29 cellular contexts compared by ENCODE assay signal in genomic region chr13:39820606-39821005, GRCh38.
"Had no signal": no experiment of that assay in that cellular context is flagged by ENCODE, and none has a peak within 500 bp of the region (broad histone marks: within the 10 kb centered on the region; RNA-seq: fewer than 3 reads in every experiment).

No MANE protein-coding gene starts in this region.

- H3K27me3 ChIP-seq: esophagus muscularis mucosa, foreskin keratinocyte, heart right ventricle, left lung, neutrophil, suprapubic skin, transverse colon, upper lobe of right lung, uterus had no signal

- H3K4me1 ChIP-seq: foreskin keratinocyte, left lung, parathyroid adenoma, suprapubic skin, transverse colon, upper lobe of right lung, uterus had no signal

- H3K9me3 ChIP-seq: esophagus muscularis mucosa, heart right ventricle, left lung, neutrophil, suprapubic skin, transverse colon, upper lobe of right lung, uterus had no signal

- H2AFZ ChIP-seq: parathyroid adenoma had no signal

- H3K79me2 ChIP-seq: parathyroid adenoma had no signal

- H3K27ac ChIP-seq: coronary artery, esophagus muscularis mucosa, foreskin keratinocyte, heart right ventricle, left lung, neutrophil, parathyroid adenoma, suprapubic skin, transverse colon, upper lobe of right lung, uterus had no signal

- FAIRE-seq: endothelial cell of umbilical vein, islet of Langerhans had no signal

- H3K4me3 ChIP-seq: coronary artery, esophagus muscularis mucosa, heart right ventricle, left lung, smooth muscle cell, suprapubic skin, transverse colon, upper lobe of right lung, uterus had no signal

- DNase-seq: dermis blood vessel endothelial cell; effector memory CD4-positive, alpha-beta T cell; foreskin keratinocyte; glutamatergic neuron; heart right ventricle; hypothalamus; left cardiac atrium; left lung; mesenchymal stem cell; midbrain; naive thymus-derived CD4-positive, alpha-beta T cell; stimulated activated CD4-positive, alpha-beta T cell treated with anti-CD3 and anti-CD28 coated beads, Interleukin-12 subunit alpha, Interleukin-12 subunit beta, amount 100 ng/mL, for 4 hours; stimulated activated CD4-positive, alpha-beta T cell treated with anti-CD3 and anti-CD28 coated beads, Interleukin-1b, Interleukin-23, amount 100 ng/mL, for 48 hours; stimulated activated CD4-positive, alpha-beta T cell treated with anti-CD3 and anti-CD28 coated beads, Interleukin-4, amount 100 ng/mL, for 1 hour; stimulated activated CD8-positive, alpha-beta memory T cell treated with anti-CD3 and anti-CD28 coated beads, Interleukin-4, amount 100 ng/mL, for 48 hours; stimulated activated naive CD4-positive, alpha-beta T cell; stimulated activated naive CD8-positive, alpha-beta T cell treated with anti-CD3 and anti-CD28 coated beads, Interleukin-15, amount 100 ng/mL, for 72 hours; transverse colon; upper lobe of right lung; uterus had no signal

- ATAC-seq: foreskin keratinocyte; heart right ventricle; left cardiac atrium; left lung; naive thymus-derived CD4-positive, alpha-beta T cell; sciatic nerve; stimulated activated naive CD8-positive, alpha-beta T cell treated with anti-CD3 and anti-CD28 coated beads, Interleukin-15, amount 100 ng/mL, for 72 hours; upper lobe of right lung had no signal

- H3K36me3 ChIP-seq: esophagus muscularis mucosa, heart right ventricle, left lung, neutrophil, suprapubic skin, transverse colon, upper lobe of right lung, uterus had no signal

- H3K4me2 ChIP-seq: smooth muscle cell had no signal

- H3K9ac ChIP-seq: parathyroid adenoma had no signal
